34 cellular contexts compared by ENCODE assay signal in genomic region chr13:49897713-49898112, GRCh38.
"Had no signal": no experiment of that assay in that cellular context is flagged by ENCODE, and none has a peak within 500 bp of the region (broad histone marks: within the 10 kb centered on the region; RNA-seq: fewer than 3 reads in every experiment).

No MANE protein-coding gene starts in this region.

- H3K36me3 ChIP-seq: MG63 had no signal

- H3K27me3 ChIP-seq: MG63 had no signal

- DNase-seq: Karpas-422, Kasumi-1, MG63, MM.1S, MV-4-11, NCI-H1048, NCI-H1092, NCI-H1092 treated with DMSO at 0.1 percent for 48 hours, NCI-H1105, NCI-H1105 treated with DMSO at 0.1 percent for 48 hours, NCI-H1417, NCI-H1417 treated with DMSO at 0.1 percent for 48 hours, NCI-H1436, NCI-H146, NCI-H1694, NCI-H1694 treated with DMSO at 0.1 percent for 48 hours, NCI-H187, NCI-H187 treated with DMSO at 0.1 percent for 48 hours, NCI-H1930, NCI-H2029, NCI-H2029 treated with DMSO at 0.1 percent for 48 hours, NCI-H2081, NCI-H2081 treated with DMSO at 0.1 percent for 48 hours, NCI-H2107, NCI-H2171, NCI-H2171 treated with DMSO at 0.1 percent for 48 hours, NCI-H2227 treated with DMSO at 0.1 percent for 48 hours, NCI-H226, NCI-H345, NCI-H446, NCI-H446 treated with DMSO at 0.1 percent for 48 hours, NCI-H510A, NCI-H510A treated with DMSO at 0.1 percent for 48 hours, NCI-H524 had no signal

- H3K4me3 ChIP-seq: MG63 had no signal

- H3K9me3 ChIP-seq: MG63 had no signal
